Comparison of ENCODE assay signal across 1 cellular context in genomic region chr20:655730-656624, GRCh38.
TF ChIP-seq lines count a peak whose summit lies in the region.

No MANE protein-coding gene starts in this region.

TF ChIP-seq in H1, 55 proteins besides CTCF, POLR2A, EP300 and RAD21:
- TF ChIP-seq GABPA (IDR thresholded peaks at IDR 0.05; ENCODE audit: borderline replicate concordance, insufficient read depth, low read length): no peak
- TF ChIP-seq HDAC6 (IDR thresholded peaks at IDR 0.05; ENCODE audit: low read depth, low read length): no peak
- no peak for TF ChIP-seq ATF3 (IDR thresholded peaks at IDR 0.05; ENCODE audit: insufficient read depth, low read depth, low read length)
- no peak for TF ChIP-seq KDM5A (IDR thresholded peaks at IDR 0.05; ENCODE audit: low read length)
- TF ChIP-seq SIN3A (conservative IDR thresholded peaks at IDR 0.05 in 1 of 2, IDR thresholded peaks at IDR 0.05 in 1 of 2; ENCODE audit: low read depth in 1 of 2, low read length in 2 of 2): no peak
- no peak for TF ChIP-seq CEBPB (IDR thresholded peaks at IDR 0.05; ENCODE audit: low read depth, low read length)
- no peak for TF ChIP-seq SP2 (IDR thresholded peaks at IDR 0.05; ENCODE audit: low read length)
- no peak for TF ChIP-seq TEAD4 (IDR thresholded peaks at IDR 0.05; ENCODE audit: low read depth, low read length)
- no peak for TF ChIP-seq ASH2L (IDR thresholded peaks at IDR 0.05; ENCODE audit: low read length)
- no peak for TF ChIP-seq BRCA1 (IDR thresholded peaks at IDR 0.05; ENCODE audit: low read depth, low read length)
- TF ChIP-seq E2F6 (IDR thresholded peaks at IDR 0.05): no peak
- no peak for TF ChIP-seq FOSL1 (IDR thresholded peaks at IDR 0.05; ENCODE audit: insufficient read depth, low read depth, low read length)
- TF ChIP-seq SP4 (IDR thresholded peaks at IDR 0.05; ENCODE audit: low read length): no peak
- TF ChIP-seq SIX5 (IDR thresholded peaks at IDR 0.05; ENCODE audit: low read depth, low read length): no peak
- TF ChIP-seq RBBP5 (IDR thresholded peaks at IDR 0.05; ENCODE audit: borderline replicate concordance, low read depth, low read length): no peak
- TF ChIP-seq TAF1 (IDR thresholded peaks at IDR 0.05; ENCODE audit: low read depth, low read length): no peak
- no peak for TF ChIP-seq CBX5 (IDR thresholded peaks at IDR 0.05; ENCODE audit: low read depth, low read length)
TF ChIP-seq in H1: peak in this region for 0.
